ENCODE assay signal across 18 cellular contexts in the genomic region with DNA sequence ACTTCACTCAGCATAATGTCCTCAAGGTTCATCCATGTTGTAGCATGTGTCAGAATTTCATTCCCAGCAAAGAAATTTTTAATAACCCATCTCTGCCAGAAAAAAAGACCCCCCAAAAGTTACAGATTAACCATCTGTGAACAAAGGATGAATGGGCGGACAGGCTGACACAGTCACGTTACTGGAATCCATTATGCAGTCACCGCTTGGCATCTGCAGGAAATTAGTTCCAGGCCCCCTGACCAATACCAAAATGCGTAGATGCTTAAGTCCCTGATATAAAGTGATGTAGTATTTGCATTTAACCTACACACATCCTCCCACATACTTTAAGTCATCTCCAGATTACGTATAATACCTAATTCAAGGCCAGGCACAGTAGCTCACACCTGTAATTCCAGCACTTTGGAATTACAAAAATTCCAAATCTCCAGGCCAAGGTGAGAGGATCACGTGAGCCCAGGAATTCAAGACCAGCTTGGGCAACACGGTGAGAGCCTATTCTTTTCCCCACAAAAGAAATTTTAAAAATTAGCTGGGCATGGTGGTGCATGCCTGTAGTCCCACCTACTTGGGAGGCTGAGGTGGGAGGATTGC. TPM values are rescaled to one million over a fixed set of nuclear protein-coding genes. Genes with fewer than 3 reads are reported as not detected.
DNase-seq lines count a peak whose midpoint lies in the region; ATAC-seq and TF ChIP-seq lines count a peak whose summit lies in the region.
"Had no signal": no experiment of that assay in that cellular context is flagged by ENCODE, and none has a peak within 500 bp of the region (broad histone marks: within the 10 kb centered on the region; RNA-seq: fewer than 3 reads in every experiment).

No MANE protein-coding gene starts in this region.

- H3K27ac Mint-ChIP-seq in GM23338 (no peak overlapping the region), mesothelial cell of epicardium (no peak overlapping the region)
- H3K27ac Mint-ChIP-seq: activated CD4-positive, alpha-beta memory T cell treated with anti-CD3 and anti-CD28 coated beads, Interleukin-2, amount 10 ng/mL, durations not matched to agents 7 days and 5 days had no signal

- ATAC-seq in GM23338 (no peak), HG03442 (IDR thresholded peaks at IDR 0.05; ENCODE audit: unreplicated experiment) (no peak)
- no peak for ATAC-seq in activated T-cell treated with anti-CD3 and anti-CD28 coated beads, Interleukin-2, amount 50 U/mL, for 4 hours

- H3K4me1 Mint-ChIP-seq in GM23338 (peaks cover 28% of the 10 kb centered on the region), mesothelial cell of epicardium (peaks cover 5% of the 10 kb centered on the region)
- H3K4me1 Mint-ChIP-seq in activated T-cell treated with anti-CD3 and anti-CD28 coated beads, Interleukin-2, amount 50 U/mL, for 4 hours (ENCODE audit: low read depth) = peaks cover 12% of the 10 kb centered on the region

- intact Hi-C loops in cardiac septum (cut with DNase I) = no loop called here

- peaks cover 21% of the 10 kb centered on the region for H3K4me1 ChIP-seq in GM23338 (ENCODE audit: insufficient read depth)
- H3K4me1 ChIP-seq: BLaER1 had no signal

- H4K20me1 ChIP-seq in GM23338 (replicated peaks; ENCODE audit: insufficient read depth) = no peaks in the 10 kb centered on the region
- H4K20me1 ChIP-seq: BLaER1 had no signal

- no peaks in the 10 kb centered on the region for H3K9me2 ChIP-seq in GM23338 (ENCODE audit: insufficient read depth)

- H3K4me3 Mint-ChIP-seq in GM23338 (peak overlapping the region; percentile 75; the same call in 1 of the 3 replicates), mesothelial cell of epicardium (peak overlapping the region; percentile 63)
- no peak overlapping the region for H3K4me3 Mint-ChIP-seq in activated T-cell treated with anti-CD3 and anti-CD28 coated beads, Interleukin-2, amount 50 U/mL, for 4 hours
- H3K4me3 Mint-ChIP-seq: activated CD4-positive, alpha-beta memory T cell treated with anti-CD3 and anti-CD28 coated beads, Interleukin-2, amount 10 ng/mL, durations not matched to agents 7 days and 5 days had no signal

- H3K79me2 ChIP-seq in GM23338 (replicated peaks; ENCODE audit: insufficient read depth) = no peaks in the 10 kb centered on the region

- H3K4me2 ChIP-seq in GM23338 = peak overlapping the region; percentile 92
- H3K4me2 ChIP-seq: BLaER1 had no signal

- no peak overlapping the region for H3K27ac ChIP-seq in GM23338 (ENCODE audit: low read depth)
- H3K27ac ChIP-seq: BLaER1, sigmoid colon, transverse colon had no signal

- peaks cover 8% of the 10 kb centered on the region for H3K27me3 Mint-ChIP-seq in GM23338 (ENCODE audit: insufficient read depth, low read depth, poor library complexity)
- peaks cover 12% of the 10 kb centered on the region for H3K27me3 Mint-ChIP-seq in mesothelial cell of epicardium (ENCODE audit: low read depth)
- H3K27me3 Mint-ChIP-seq in activated T-cell treated with anti-CD3 and anti-CD28 coated beads, Interleukin-2, amount 50 U/mL, for 4 hours (ENCODE audit: low read depth) = peaks cover 51% of the 10 kb centered on the region

- TF ChIP-seq CTCF in GM23338 (conservative IDR thresholded peaks at IDR 0.05; ENCODE audit: low read depth in 2 of 2) = no peak
- no peak for TF ChIP-seq CTCF in mesothelial cell of epicardium (IDR thresholded peaks at IDR 0.05; ENCODE audit: unreplicated experiment)

- H3K9me3 Mint-ChIP-seq in GM23338 (no peaks in the 10 kb centered on the region), mesothelial cell of epicardium (no peaks in the 10 kb centered on the region)
- no peaks in the 10 kb centered on the region for H3K9me3 Mint-ChIP-seq in activated T-cell treated with anti-CD3 and anti-CD28 coated beads, Interleukin-2, amount 50 U/mL, for 4 hours
- H3K9me3 Mint-ChIP-seq: activated CD4-positive, alpha-beta memory T cell treated with anti-CD3 and anti-CD28 coated beads, Interleukin-2, amount 10 ng/mL, durations not matched to agents 7 days and 5 days had no signal

- H3K36me3 Mint-ChIP-seq in GM23338 (ENCODE audit: low read depth) = no peaks in the 10 kb centered on the region
- H3K36me3 Mint-ChIP-seq in mesothelial cell of epicardium = no peaks in the 10 kb centered on the region
- no peaks in the 10 kb centered on the region for H3K36me3 Mint-ChIP-seq in activated T-cell treated with anti-CD3 and anti-CD28 coated beads, Interleukin-2, amount 50 U/mL, for 4 hours (ENCODE audit: insufficient read depth)

- peak; percentile 65 for DNase-seq in AG20443 (ENCODE audit: low spot score)
- peak; percentile 72 for DNase-seq in GM23338 (ENCODE audit: low spot score)
- peak; percentile 33 for DNase-seq in dedifferentiated amniotic fluid mesenchymal stem cell (ENCODE audit: extremely low spot score)
- no peak for DNase-seq in mesothelial cell of epicardium (ENCODE audit: low spot score in 2 of 2, unreplicated experiment in 2 of 2)
- no peak for DNase-seq in NCI-H1417 (lab: John Stamatoyannopoulos, UW)
- no peak for DNase-seq in activated T-cell treated with anti-CD3 and anti-CD28 coated beads, Interleukin-2, amount 50 U/mL, for 4 hours
- DNase-seq in cardiac septum (ENCODE audit: low spot score) = no peak
- DNase-seq: activated CD4-positive, alpha-beta memory T cell treated with anti-CD3 and anti-CD28 coated beads, Interleukin-2, amount 10 ng/mL, durations not matched to agents 7 days and 5 days; aorta; DND-41; NCI-H1436; NCI-H446; sigmoid colon; stimulated activated CD4-positive, alpha-beta T cell treated with anti-CD3 and anti-CD28 coated beads, Interleukin-4, amount 100 ng/mL, for 1 hour; transverse colon had no signal

- H3K36me3 ChIP-seq in GM23338 (ENCODE audit: insufficient read depth) = no peaks in the 10 kb centered on the region
- H3K36me3 ChIP-seq: BLaER1, sigmoid colon, transverse colon had no signal

- 0 out of 2 replicates have a peak, but pooled peaks cover 4% of the 10 kb centered on the region for H3F3A ChIP-seq in GM23338 (replicated peaks; ENCODE audit: low read depth)

- H3K4me3 ChIP-seq in GM23338 = 0 out of 2 replicates have a peak overlapping the region, but pooled peaks have one; percentile 3
- H3K4me3 ChIP-seq: BLaER1, lung, sigmoid colon, transverse colon had no signal

- H2AFZ ChIP-seq in GM23338 = no peak overlapping the region

- peaks cover 15% of the 10 kb centered on the region for H3K27me3 ChIP-seq in GM23338 (ENCODE audit: insufficient read depth)

TF ChIP-seq in GM23338, 12 proteins besides CTCF, POLR2A, EP300 and RAD21:
- TF ChIP-seq, protein P1, sequence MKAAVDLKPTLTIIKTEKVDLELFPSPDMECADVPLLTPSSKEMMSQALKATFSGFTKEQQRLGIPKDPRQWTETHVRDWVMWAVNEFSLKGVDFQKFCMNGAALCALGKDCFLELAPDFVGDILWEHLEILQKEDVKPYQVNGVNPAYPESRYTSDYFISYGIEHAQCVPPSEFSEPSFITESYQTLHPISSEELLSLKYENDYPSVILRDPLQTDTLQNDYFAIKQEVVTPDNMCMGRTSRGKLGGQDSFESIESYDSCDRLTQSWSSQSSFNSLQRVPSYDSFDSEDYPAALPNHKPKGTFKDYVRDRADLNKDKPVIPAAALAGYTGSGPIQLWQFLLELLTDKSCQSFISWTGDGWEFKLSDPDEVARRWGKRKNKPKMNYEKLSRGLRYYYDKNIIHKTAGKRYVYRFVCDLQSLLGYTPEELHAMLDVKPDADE (IDR thresholded peaks at IDR 0.05) = no peak
- TF ChIP-seq, protein P2, sequence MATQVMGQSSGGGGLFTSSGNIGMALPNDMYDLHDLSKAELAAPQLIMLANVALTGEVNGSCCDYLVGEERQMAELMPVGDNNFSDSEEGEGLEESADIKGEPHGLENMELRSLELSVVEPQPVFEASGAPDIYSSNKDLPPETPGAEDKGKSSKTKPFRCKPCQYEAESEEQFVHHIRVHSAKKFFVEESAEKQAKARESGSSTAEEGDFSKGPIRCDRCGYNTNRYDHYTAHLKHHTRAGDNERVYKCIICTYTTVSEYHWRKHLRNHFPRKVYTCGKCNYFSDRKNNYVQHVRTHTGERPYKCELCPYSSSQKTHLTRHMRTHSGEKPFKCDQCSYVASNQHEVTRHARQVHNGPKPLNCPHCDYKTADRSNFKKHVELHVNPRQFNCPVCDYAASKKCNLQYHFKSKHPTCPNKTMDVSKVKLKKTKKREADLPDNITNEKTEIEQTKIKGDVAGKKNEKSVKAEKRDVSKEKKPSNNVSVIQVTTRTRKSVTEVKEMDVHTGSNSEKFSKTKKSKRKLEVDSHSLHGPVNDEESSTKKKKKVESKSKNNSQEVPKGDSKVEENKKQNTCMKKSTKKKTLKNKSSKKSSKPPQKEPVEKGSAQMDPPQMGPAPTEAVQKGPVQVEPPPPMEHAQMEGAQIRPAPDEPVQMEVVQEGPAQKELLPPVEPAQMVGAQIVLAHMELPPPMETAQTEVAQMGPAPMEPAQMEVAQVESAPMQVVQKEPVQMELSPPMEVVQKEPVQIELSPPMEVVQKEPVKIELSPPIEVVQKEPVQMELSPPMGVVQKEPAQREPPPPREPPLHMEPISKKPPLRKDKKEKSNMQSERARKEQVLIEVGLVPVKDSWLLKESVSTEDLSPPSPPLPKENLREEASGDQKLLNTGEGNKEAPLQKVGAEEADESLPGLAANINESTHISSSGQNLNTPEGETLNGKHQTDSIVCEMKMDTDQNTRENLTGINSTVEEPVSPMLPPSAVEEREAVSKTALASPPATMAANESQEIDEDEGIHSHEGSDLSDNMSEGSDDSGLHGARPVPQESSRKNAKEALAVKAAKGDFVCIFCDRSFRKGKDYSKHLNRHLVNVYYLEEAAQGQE (IDR thresholded peaks at IDR 0.05; ENCODE audit: unreplicated experiment) = no peak

RNA-seq across cellular contexts. Expression of a gene that starts 1.5 kb away (rescaled TPM):
- total RNA-seq in GM23338 (2014; rRNA removed; shearing (Covaris generic)) = 10.1 and 15.9 TPM in 2 replicates
- polyA plus RNA-seq in GM23338 (2016; fragmentation: Nextera tagmentation; extraction: Ambion mirVana) = 4.6 and 6.9 TPM in 2 replicates
- total RNA-seq in mesothelial cell of epicardium (8.0 to 11.6 TPM (median 9.5 TPM) in 3 replicates), cardiac septum (0.51 TPM)
- total RNA-seq in activated T-cell treated with anti-CD3 and anti-CD28 coated beads, Interleukin-2, amount 50 U/mL, for 4 hours = 1 to 10 TPM in 1 of 3 donors, under 1 TPM in 2; 0.35 to 1.7 (median 0.63) TPM

Comparison
In these comparisons a context has a peak if more than half of its experiments do, and no peak if none do; other contexts are left out.
1. DNase-seq: peak in AG20443 (single experiment), GM23338 (single experiment) and dedifferentiated amniotic fluid mesenchymal stem cell (single experiment); none in mesothelial cell of epicardium (0 of 2), NCI-H1417 (0 of 3), activated T-cell treated with anti-CD3 and anti-CD28 coated beads, Interleukin-2, amount 50 U/mL, for 4 hours (single experiment) and cardiac septum (single experiment).